17 cellular contexts compared by ENCODE assay signal in genomic region chr9:121616356-121616755, GRCh38. TPM values are rescaled to one million over a fixed set of nuclear protein-coding genes. Genes with fewer than 3 reads are reported as not detected.
DNase-seq lines count a peak whose midpoint lies in the region; ATAC-seq and TF ChIP-seq lines count a peak whose summit lies in the region.
"Had no signal": no experiment of that assay in that cellular context is flagged by ENCODE, and none has a peak within 500 bp of the region (broad histone marks: within the 10 kb centered on the region; RNA-seq: fewer than 3 reads in every experiment).

No MANE protein-coding gene starts in this region.

- intact Hi-C loops in left ventricle myocardium inferior (cut with micrococcal nuclease) (loop anchor here (10.0 kb wide), 1 partner anchor 62 kb away; no protein-coding TSS in a partner anchor), spleen (cut with DNase I; ENCODE audit: low total_unique reads) (no loop called here), sciatic nerve (cut with DNase I) (no loop called here)

- H3K9me3 Mint-ChIP-seq in progenitor cell of endocrine pancreas (ENCODE audit: low read depth): no peaks in the 10 kb centered on the region
- H3K9me3 Mint-ChIP-seq in type B pancreatic cell: no peaks in the 10 kb centered on the region
- H3K9me3 Mint-ChIP-seq: CD4-positive, alpha-beta T cell had no signal

- no peak for TF ChIP-seq POLR2A in spleen (IDR thresholded peaks at IDR 0.05)

- H3K4me3 ChIP-seq in left ventricle myocardium inferior (no peak overlapping the region), right atrium auricular region (no peak overlapping the region), spleen (no peak overlapping the region)
- H3K4me3 ChIP-seq: GM12878, GM23248 had no signal

- no peak for TF ChIP-seq CTCF in left ventricle myocardium inferior (IDR thresholded peaks at IDR 0.05; ENCODE audit: borderline replicate concordance)
- TF ChIP-seq CTCF in right atrium auricular region (IDR thresholded peaks at IDR 0.05): no peak
- TF ChIP-seq CTCF in progenitor cell of endocrine pancreas (IDR thresholded peaks at IDR 0.05; ENCODE audit: unreplicated experiment): no peak
- no peak for TF ChIP-seq CTCF in type B pancreatic cell (conservative IDR thresholded peaks at IDR 0.05)
- no peak for TF ChIP-seq CTCF in spleen (IDR thresholded peaks at IDR 0.05 in 8 of 11, conservative IDR thresholded peaks at IDR 0.05 in 3 of 11)

- no peaks in the 10 kb centered on the region for H3K36me3 Mint-ChIP-seq in progenitor cell of endocrine pancreas (ENCODE audit: insufficient read depth)
- H3K36me3 Mint-ChIP-seq in type B pancreatic cell: no peaks in the 10 kb centered on the region

- H3K36me3 ChIP-seq in left ventricle myocardium inferior (no peaks in the 10 kb centered on the region), right atrium auricular region (no peaks in the 10 kb centered on the region), spleen (no peaks in the 10 kb centered on the region)

- ATAC-seq in sciatic nerve: no peak
- ATAC-seq: GM12878, HCT116 had no signal

- H3K4me3 Mint-ChIP-seq in progenitor cell of endocrine pancreas (ENCODE audit: low read depth): no peak overlapping the region
- no peak overlapping the region for H3K4me3 Mint-ChIP-seq in type B pancreatic cell
- H3K4me3 Mint-ChIP-seq: CD4-positive, alpha-beta T cell had no signal

- H3K4me1 ChIP-seq in left ventricle myocardium inferior (peaks cover 97% of the 10 kb centered on the region), right atrium auricular region (peaks cover 0 to 76% of the 10 kb centered on the region in 2 donors), spleen (peaks cover 0 to 30% (median 12%) of the 10 kb centered on the region in 6 donors)

- WGBS in spleen, 5 donors: 83 to 91% (median 89%) methylated on average over 11 of the region's 11 CpGs

- H3K27ac ChIP-seq in left ventricle myocardium inferior (replicated peaks) (peak overlapping the region; percentile 34), right atrium auricular region (peak overlapping the region in 1 of 2 donors; percentile 6), caudate nucleus (ENCODE audit: low read depth, low read length) (no peak overlapping the region), spleen (no peak overlapping the region)
- H3K27ac ChIP-seq: GM23248 had no signal

- no peaks in the 10 kb centered on the region for H3K9me3 ChIP-seq in left ventricle myocardium inferior (replicated peaks)
- H3K9me3 ChIP-seq in right atrium auricular region: no peaks in the 10 kb centered on the region
- H3K9me3 ChIP-seq in spleen: no peaks in the 10 kb centered on the region

- H3K4me1 Mint-ChIP-seq in progenitor cell of endocrine pancreas (ENCODE audit: low read depth) (peaks cover 28% of the 10 kb centered on the region), type B pancreatic cell (ENCODE audit: unreplicated experiment) (peaks cover 29% of the 10 kb centered on the region)

- H3K27me3 ChIP-seq in left ventricle myocardium inferior (ENCODE audit: low read depth) (no peaks in the 10 kb centered on the region), right atrium auricular region (no peaks in the 10 kb centered on the region), spleen (replicated peaks in 1 of 7) (peaks cover 0 to 52% (median 0%) of the 10 kb centered on the region in 7 donors)

- DNase-seq in left ventricle myocardium inferior: no peak
- no peak for DNase-seq in right atrium auricular region (ENCODE audit: low spot score)
- DNase-seq in caudate nucleus (lab: John Stamatoyannopoulos, UW): peak in 31 of 61 donors; percentile 28 to 88 (median 49)
- no peak for DNase-seq in progenitor cell of endocrine pancreas (ENCODE audit: low spot score, unreplicated experiment)
- DNase-seq in type B pancreatic cell (ENCODE audit: extremely low spot score, unreplicated experiment): no peak
- DNase-seq in hippocampal formation (lab: John Stamatoyannopoulos, UW): no peak
- DNase-seq in spleen: no peak
- no peak for DNase-seq in sciatic nerve (ENCODE audit: low spot score)
- DNase-seq: 8988T; AML-193; C1 segment of cervical spinal cord; Calu3; CD4-positive, alpha-beta T cell; DMS 273 treated with DMSO at 0.1 percent for 48 hours; GM23248 had no signal

- H3K27ac Mint-ChIP-seq in progenitor cell of endocrine pancreas: peak overlapping the region; percentile 60
- peak overlapping the region; percentile 48 for H3K27ac Mint-ChIP-seq in type B pancreatic cell
- H3K27ac Mint-ChIP-seq: CD4-positive, alpha-beta T cell had no signal

- H3K27me3 Mint-ChIP-seq in progenitor cell of endocrine pancreas: no peaks in the 10 kb centered on the region
- H3K27me3 Mint-ChIP-seq in type B pancreatic cell: peaks cover 4% of the 10 kb centered on the region

RNA-seq across cellular contexts. Expression of gene DAB2IP, which starts 35.1 kb away (rescaled TPM):
- total RNA-seq in left ventricle myocardium inferior (50.7 TPM), right atrium auricular region (10 to 100 TPM; 38.0 to 47.0 TPM), progenitor cell of endocrine pancreas (63.2 and 67.8 TPM in 2 replicates), type B pancreatic cell (ENCODE audit: low replicate concordance) (49.7 and 57.2 TPM in 2 replicates), spleen (10 to 100 TPM; 34.1 to 83.0 (median 48.5) TPM), sciatic nerve (70.7 TPM)
- polyA plus RNA-seq in spleen: 10 to 100 TPM in 1 of 3 donors, 1 to 10 TPM in 2; 5.0 to 24.2 (median 6.0) TPM

Comparison
In these comparisons a context has a peak if more than half of its experiments do, and no peak if none do; other contexts are left out.
1. DNase-seq: peak in caudate nucleus (31 of 61); none in left ventricle myocardium inferior (single experiment), right atrium auricular region (single experiment), progenitor cell of endocrine pancreas (single experiment), type B pancreatic cell (single experiment), hippocampal formation (0 of 2), spleen (single experiment) and sciatic nerve (single experiment).